Comparison of ENCODE assay signal across 10 cellular contexts in genomic region chr13:51579676-51580075, GRCh38.
"Had no signal": no experiment of that assay in that cellular context is flagged by ENCODE, and none has a peak within 500 bp of the region (broad histone marks: within the 10 kb centered on the region; RNA-seq: fewer than 3 reads in every experiment).

No MANE protein-coding gene starts in this region.

- FAIRE-seq: H1, HTR-8/SVneo had no signal

- H3K36me3 ChIP-seq: HAP-1 had no signal

- H3K4me3 Mint-ChIP-seq: GM23338, HFFc6 had no signal

- H3K27ac ChIP-seq: KMS-11 had no signal

- H2AFZ ChIP-seq: GM23338 had no signal

- ATAC-seq: GM23338, HCT116 had no signal

- DNase-seq: H7, HFFc6, KBM-7 had no signal

- H3K9me3 ChIP-seq: HAP-1 had no signal

- H3K4me2 ChIP-seq: GM23338, KMS-11 had no signal

- H3K9me3 Mint-ChIP-seq: GM23338, HFFc6, IgD-negative memory B cell had no signal

- H3K27ac Mint-ChIP-seq: GM23338, HFFc6 had no signal

- H3K9ac ChIP-seq: KMS-11 had no signal

- H3K27me3 Mint-ChIP-seq: IgD-negative memory B cell had no signal

- H3K4me3 ChIP-seq: GM23338, HAP-1 had no signal

- H3K36me3 Mint-ChIP-seq: IgD-negative memory B cell had no signal
